Comparison of ENCODE assay signal across 1 cellular context in the genomic region with DNA sequence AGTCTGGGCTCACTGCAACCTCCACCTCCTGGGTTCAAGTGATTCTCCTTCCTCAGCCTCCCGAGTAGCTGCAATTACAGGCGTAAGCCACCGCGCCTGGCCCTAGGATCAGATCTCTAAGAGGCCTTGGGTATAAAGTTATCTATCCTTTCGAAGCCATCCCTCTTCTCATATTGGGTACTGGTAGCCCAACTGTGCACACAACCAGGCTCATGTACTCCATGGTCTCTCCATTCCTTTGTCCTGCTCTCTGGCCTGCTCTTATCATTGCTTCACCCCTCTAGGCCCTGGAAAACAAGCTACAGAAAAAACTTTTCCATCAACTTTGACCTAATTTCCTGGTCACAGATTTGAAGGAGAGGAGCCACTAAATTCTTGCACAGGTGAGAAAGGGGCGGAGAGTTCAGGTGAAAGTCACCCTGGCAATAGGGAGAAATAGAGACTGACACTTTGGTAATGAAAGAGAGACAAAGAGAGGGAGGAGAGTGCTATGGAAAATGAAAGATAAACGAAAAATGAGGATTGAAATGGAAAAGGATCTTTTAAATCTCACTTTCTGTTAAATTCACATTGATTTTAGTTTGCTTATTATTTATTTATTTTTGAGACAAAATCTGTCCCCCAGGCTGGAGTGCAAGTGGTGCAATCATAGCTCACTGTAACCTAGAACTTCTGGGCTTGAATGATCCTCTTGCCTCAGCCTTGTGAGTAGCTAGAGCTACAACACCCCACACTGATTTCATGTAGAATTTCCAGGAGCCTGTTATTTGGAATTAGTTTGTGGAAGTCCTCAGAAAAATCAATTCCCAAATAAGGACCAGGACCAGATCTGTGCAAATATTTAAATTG.
TF ChIP-seq lines count a peak whose summit lies in the region.

No MANE protein-coding gene starts in this region.

TF ChIP-seq in HCT116, 20 proteins besides CTCF, POLR2A, EP300 and RAD21 (continued from another document):
- TF ChIP-seq, protein P1, sequence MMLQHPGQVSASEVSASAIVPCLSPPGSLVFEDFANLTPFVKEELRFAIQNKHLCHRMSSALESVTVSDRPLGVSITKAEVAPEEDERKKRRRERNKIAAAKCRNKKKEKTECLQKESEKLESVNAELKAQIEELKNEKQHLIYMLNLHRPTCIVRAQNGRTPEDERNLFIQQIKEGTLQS (IDR thresholded peaks at IDR 0.05) = no peak
